In genomic region chr4:138863160-138863559, GRCh38 we compare ENCODE assay signal across 8 cellular contexts.
"Had no signal": no experiment of that assay in that cellular context is flagged by ENCODE, and none has a peak within 500 bp of the region (broad histone marks: within the 10 kb centered on the region; RNA-seq: fewer than 3 reads in every experiment).

No MANE protein-coding gene starts in this region.

- ATAC-seq: HCT116, K562 had no signal

- DNase-seq: GOT3, H7, HFFc6, IMR-90, KG1 had no signal

- H3K36me3 ChIP-seq: HAP-1 had no signal

- H3K4me3 Mint-ChIP-seq: HFFc6 had no signal

- H3K4me3 ChIP-seq: HAP-1, K562 had no signal

- H3K27ac Mint-ChIP-seq: HFFc6 had no signal

- H3K4me1 ChIP-seq: HAP-1 had no signal

- H3K9me3 Mint-ChIP-seq: HFFc6 had no signal

- H3K9me3 ChIP-seq: HAP-1 had no signal
